In the genomic region with DNA sequence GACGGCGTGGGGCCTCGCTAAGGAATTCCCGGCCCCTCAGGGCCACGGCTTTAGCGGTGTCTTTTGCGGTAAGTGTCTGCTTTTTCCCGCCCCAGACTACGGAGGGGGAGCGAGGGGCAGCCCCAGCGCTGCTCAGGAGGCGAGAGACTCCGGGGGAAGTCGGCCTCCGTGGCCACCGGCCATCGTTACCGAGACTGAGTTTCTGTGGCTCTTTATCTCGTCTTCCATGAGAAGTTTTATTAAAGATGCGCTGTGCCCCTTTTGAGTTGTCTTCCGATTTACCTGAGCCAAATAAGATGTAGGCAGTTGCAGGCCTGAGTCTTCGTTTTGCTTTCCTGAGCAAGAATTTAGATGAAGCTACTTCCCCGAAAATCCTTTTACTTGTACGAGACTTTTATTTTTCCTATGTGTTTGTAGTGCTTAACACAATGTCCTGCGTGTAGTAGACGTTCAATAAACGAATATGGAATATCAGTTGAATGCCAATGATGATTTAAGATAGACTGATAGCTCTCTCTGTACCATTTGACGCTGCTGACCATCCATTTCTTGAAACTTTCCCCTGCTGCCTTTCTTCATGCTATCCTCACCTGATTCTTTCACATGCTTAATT, we compare ENCODE assay signal across 8 cellular contexts. TPM values are rescaled to one million over a fixed set of nuclear protein-coding genes. Genes with fewer than 3 reads are reported as not detected.
DNase-seq lines count a peak whose midpoint lies in the region; TF ChIP-seq lines count a peak whose summit lies in the region.

No MANE protein-coding gene starts in this region.

- H3K9me3 ChIP-seq in HEK293 (ENCODE audit: control insufficient read depth, insufficient read depth, low read depth, low read length), result no peaks in the 10 kb centered on the region
- H3K9me3 ChIP-seq in OCI-LY7 (ENCODE audit: low read length), result no peaks in the 10 kb centered on the region

- peaks cover 16% of the 10 kb centered on the region for H3K36me3 Mint-ChIP-seq in activated T-helper 2 cell treated with anti-CD3 and anti-CD28 coated beads, Interferon-gamma antibody, Interleukin-2, Interleukin-4, amounts not matched to agents 10 μg/mL and 5 μg/mL and 100 μg/mL, durations not matched to agents 14 hours and 24 hours and 36 hours (ENCODE audit: low read depth)

- CTCF ChIA-PET in HEK293 (lab: Yijun Ruan, JAX) (interaction anchor here (0.7 kb wide), 1 partner anchor 422 kb away, joined by 4 read pairs; no protein-coding TSS in a partner anchor), OCI-LY7 (lab: Charles Lee; ENCODE audit: unreplicated experiment) (no interaction called here)

- H3K9me3 Mint-ChIP-seq in activated T-helper 2 cell treated with anti-CD3 and anti-CD28 coated beads, Interferon-gamma antibody, Interleukin-2, Interleukin-4, amounts not matched to agents 10 μg/mL and 5 μg/mL and 100 μg/mL, durations not matched to agents 14 hours and 24 hours and 36 hours, result no peaks in the 10 kb centered on the region

- no peaks in the 10 kb centered on the region for H3K27me3 Mint-ChIP-seq in activated T-helper 2 cell treated with anti-CD3 and anti-CD28 coated beads, Interferon-gamma antibody, Interleukin-2, Interleukin-4, amounts not matched to agents 10 μg/mL and 5 μg/mL and 100 μg/mL, durations not matched to agents 14 hours and 24 hours and 36 hours (ENCODE audit: low read depth)

- intact Hi-C loops in OCI-LY7 (cut with micrococcal nuclease; ENCODE audit: unreplicated experiment), result loop anchor here (5.0 kb wide), 4 partner anchors 271 to 419 kb away; a partner anchor contains a TSS
- intact Hi-C loops in activated T-helper 2 cell treated with anti-CD3 and anti-CD28 coated beads, Interferon-gamma antibody, Interleukin-2, Interleukin-4, amounts not matched to agents 10 μg/mL and 5 μg/mL and 100 μg/mL, durations not matched to agents 14 hours and 24 hours and 36 hours (cut with micrococcal nuclease), result loop anchor here (2.0 to 10.0 kb wide), 6 partner anchors 271 to 822 kb away; a partner anchor contains a TSS

- H3K27ac Mint-ChIP-seq in activated T-helper 2 cell treated with anti-CD3 and anti-CD28 coated beads, Interferon-gamma antibody, Interleukin-2, Interleukin-4, amounts not matched to agents 10 μg/mL and 5 μg/mL and 100 μg/mL, durations not matched to agents 14 hours and 24 hours and 36 hours, result no peak overlapping the region

- POLR2A ChIA-PET in HEK293 (lab: Yijun Ruan, JAX), result interaction anchor here (0.6 to 4.7 kb wide), 10 partner anchors 24 to 843 kb away, joined by 3 to 35 read pairs (median 4); a partner anchor contains a TSS
- POLR2A ChIA-PET in OCI-LY7 (lab: Charles Lee), result interaction anchor here (0.6 to 2.1 kb wide), 11 partner anchors 9 to 257 kb away, joined by 3 to 8 read pairs (median 5); a partner anchor contains a TSS

- DNase-seq in GM12864 (ENCODE audit: low read depth), result no peak
- DNase-seq in OCI-LY7 (ENCODE audit: low spot score), result no peak
- no peak for DNase-seq in fibroblast of the aortic adventitia (ENCODE audit: low read depth)
- DNase-seq in skeletal muscle cell (ENCODE audit: low read depth), result no peak
- DNase-seq in kidney glomerular epithelial cell (lab: John Stamatoyannopoulos, UW), result no peak
- no peak for DNase-seq in activated T-helper 2 cell treated with anti-CD3 and anti-CD28 coated beads, Interferon-gamma antibody, Interleukin-2, Interleukin-4, amounts not matched to agents 10 μg/mL and 5 μg/mL and 100 μg/mL, durations not matched to agents 14 hours and 24 hours and 36 hours (ENCODE audit: low spot score)
- no peak for DNase-seq in DMS53 (lab: John Stamatoyannopoulos, UW)

- 0 out of 2 replicates have a peak, but pooled peaks cover 8% of the 10 kb centered on the region for H4K20me1 ChIP-seq in OCI-LY7 (ENCODE audit: insufficient read depth, low read length)

- H3K27ac ChIP-seq in HEK293 (ENCODE audit: extremely low read depth, low read depth, low read length) (peak overlapping the region; percentile 75), OCI-LY7 (ENCODE audit: low read depth, low read length, poor library complexity, severe bottlenecking) (peak overlapping the region; percentile 91)

- H3K4me1 Mint-ChIP-seq in activated T-helper 2 cell treated with anti-CD3 and anti-CD28 coated beads, Interferon-gamma antibody, Interleukin-2, Interleukin-4, amounts not matched to agents 10 μg/mL and 5 μg/mL and 100 μg/mL, durations not matched to agents 14 hours and 24 hours and 36 hours (ENCODE audit: low read depth), result peaks cover 20% of the 10 kb centered on the region

- H3K36me3 ChIP-seq in HEK293 (ENCODE audit: control insufficient read depth in 2 of 2, insufficient read depth in 1 of 2, low read length in 2 of 2) (peaks cover 0 to 3% of the 10 kb centered on the region in 2 experiments; a peak in 1 of 3 replicates), OCI-LY7 (ENCODE audit: insufficient read depth, low read length) (peaks cover 16% of the 10 kb centered on the region)

- peak overlapping the region; percentile 96 for H3K4me2 ChIP-seq in OCI-LY7 (ENCODE audit: low read length)

- peaks cover 85% of the 10 kb centered on the region for H3K79me2 ChIP-seq in OCI-LY7 (ENCODE audit: insufficient read depth, low read depth, low read length)

- TSS peak; percentile 81 for BruUV-seq in OCI-LY7 (replicated peaks; lab: Mats Ljungman, UMichigan)

- peaks cover 3% of the 10 kb centered on the region for H3K4me1 ChIP-seq in HEK293 (ENCODE audit: control insufficient read depth, insufficient read depth, low read length)
- peaks cover 30% of the 10 kb centered on the region for H3K4me1 ChIP-seq in OCI-LY7 (ENCODE audit: insufficient read depth, low read length, poor library complexity, severe bottlenecking)

- H2AFZ ChIP-seq in OCI-LY7 (ENCODE audit: low read length), result peak overlapping the region; percentile 83

- no peaks in the 10 kb centered on the region for H3K9me2 ChIP-seq in OCI-LY7 (ENCODE audit: insufficient read depth, low read length)

- TF ChIP-seq CTCF in GM12864 (IDR thresholded peaks at IDR 0.05; ENCODE audit: low read depth, low read length, missing control alignments) (no peak), HEK293 (tag by site-specific recombination; IDR thresholded peaks at IDR 0.05) (no peak), OCI-LY7 (conservative IDR thresholded peaks at IDR 0.05; ENCODE audit: low read length) (no peak), fibroblast of the aortic adventitia (IDR thresholded peaks at IDR 0.05; ENCODE audit: insufficient read depth, low read length) (no peak)

- H3K4me3 Mint-ChIP-seq in activated T-helper 2 cell treated with anti-CD3 and anti-CD28 coated beads, Interferon-gamma antibody, Interleukin-2, Interleukin-4, amounts not matched to agents 10 μg/mL and 5 μg/mL and 100 μg/mL, durations not matched to agents 14 hours and 24 hours and 36 hours (ENCODE audit: low read depth), result no peak overlapping the region

- H3K4me3 ChIP-seq in GM12864 (ENCODE audit: low read depth, low read length), result peak overlapping the region; percentile 89
- peak overlapping the region; percentile 82 for H3K4me3 ChIP-seq in HEK293 (ENCODE audit: low read depth, low read length)
- H3K4me3 ChIP-seq in OCI-LY7 (ENCODE audit: low read depth, low read length, poor library complexity, severe bottlenecking), result peak overlapping the region; percentile 95
- H3K4me3 ChIP-seq in fibroblast of the aortic adventitia (ENCODE audit: low read depth, low read length), result peak overlapping the region; percentile 94
- peak overlapping the region; percentile 68 for H3K4me3 ChIP-seq in skeletal muscle cell (ENCODE audit: low read depth, low read length)

TF ChIP-seq in HEK293, 187 proteins besides CTCF, POLR2A, EP300 and RAD21 (continues in another document):
- TF ChIP-seq, protein P1, sequence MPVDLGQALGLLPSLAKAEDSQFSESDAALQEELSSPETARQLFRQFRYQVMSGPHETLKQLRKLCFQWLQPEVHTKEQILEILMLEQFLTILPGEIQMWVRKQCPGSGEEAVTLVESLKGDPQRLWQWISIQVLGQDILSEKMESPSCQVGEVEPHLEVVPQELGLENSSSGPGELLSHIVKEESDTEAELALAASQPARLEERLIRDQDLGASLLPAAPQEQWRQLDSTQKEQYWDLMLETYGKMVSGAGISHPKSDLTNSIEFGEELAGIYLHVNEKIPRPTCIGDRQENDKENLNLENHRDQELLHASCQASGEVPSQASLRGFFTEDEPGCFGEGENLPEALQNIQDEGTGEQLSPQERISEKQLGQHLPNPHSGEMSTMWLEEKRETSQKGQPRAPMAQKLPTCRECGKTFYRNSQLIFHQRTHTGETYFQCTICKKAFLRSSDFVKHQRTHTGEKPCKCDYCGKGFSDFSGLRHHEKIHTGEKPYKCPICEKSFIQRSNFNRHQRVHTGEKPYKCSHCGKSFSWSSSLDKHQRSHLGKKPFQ (tag by site-specific recombination; IDR thresholded peaks at IDR 0.05), result no peak
- no peak for TF ChIP-seq ZNF701 (tag by site-specific recombination; IDR thresholded peaks at IDR 0.05)
- TF ChIP-seq, protein P2, sequence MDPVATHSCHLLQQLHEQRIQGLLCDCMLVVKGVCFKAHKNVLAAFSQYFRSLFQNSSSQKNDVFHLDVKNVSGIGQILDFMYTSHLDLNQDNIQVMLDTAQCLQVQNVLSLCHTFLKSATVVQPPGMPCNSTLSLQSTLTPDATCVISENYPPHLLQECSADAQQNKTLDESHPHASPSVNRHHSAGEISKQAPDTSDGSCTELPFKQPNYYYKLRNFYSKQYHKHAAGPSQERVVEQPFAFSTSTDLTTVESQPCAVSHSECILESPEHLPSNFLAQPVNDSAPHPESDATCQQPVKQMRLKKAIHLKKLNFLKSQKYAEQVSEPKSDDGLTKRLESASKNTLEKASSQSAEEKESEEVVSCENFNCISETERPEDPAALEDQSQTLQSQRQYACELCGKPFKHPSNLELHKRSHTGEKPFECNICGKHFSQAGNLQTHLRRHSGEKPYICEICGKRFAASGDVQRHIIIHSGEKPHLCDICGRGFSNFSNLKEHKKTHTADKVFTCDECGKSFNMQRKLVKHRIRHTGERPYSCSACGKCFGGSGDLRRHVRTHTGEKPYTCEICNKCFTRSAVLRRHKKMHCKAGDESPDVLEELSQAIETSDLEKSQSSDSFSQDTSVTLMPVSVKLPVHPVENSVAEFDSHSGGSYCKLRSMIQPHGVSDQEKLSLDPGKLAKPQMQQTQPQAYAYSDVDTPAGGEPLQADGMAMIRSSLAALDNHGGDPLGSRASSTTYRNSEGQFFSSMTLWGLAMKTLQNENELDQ (tag by site-specific recombination; IDR thresholded peaks at IDR 0.05; ENCODE audit: low read depth), result no peak

RNA-seq across cellular contexts. Expression of a gene that starts 0.5 kb away (rescaled TPM):
- 50.9 and 53.8 TPM in 2 replicates for total RNA-seq in OCI-LY7 (2014; rRNA removed; shearing (Covaris generic))
- total RNA-seq in OCI-LY7 (2022) (81.9 and 86.0 TPM in 2 replicates), fibroblast of the aortic adventitia (ENCODE audit: low replicate concordance) (37.0 and 78.4 TPM in 2 replicates)
- 78.9 and 82.4 TPM in 2 replicates for total RNA-seq in activated T-helper 2 cell treated with anti-CD3 and anti-CD28 coated beads, Interferon-gamma antibody, Interleukin-2, Interleukin-4, amounts not matched to agents 10 μg/mL and 5 μg/mL and 100 μg/mL, durations not matched to agents 14 hours and 24 hours and 36 hours
